11 cellular contexts compared by ENCODE assay signal in the genomic region with DNA sequence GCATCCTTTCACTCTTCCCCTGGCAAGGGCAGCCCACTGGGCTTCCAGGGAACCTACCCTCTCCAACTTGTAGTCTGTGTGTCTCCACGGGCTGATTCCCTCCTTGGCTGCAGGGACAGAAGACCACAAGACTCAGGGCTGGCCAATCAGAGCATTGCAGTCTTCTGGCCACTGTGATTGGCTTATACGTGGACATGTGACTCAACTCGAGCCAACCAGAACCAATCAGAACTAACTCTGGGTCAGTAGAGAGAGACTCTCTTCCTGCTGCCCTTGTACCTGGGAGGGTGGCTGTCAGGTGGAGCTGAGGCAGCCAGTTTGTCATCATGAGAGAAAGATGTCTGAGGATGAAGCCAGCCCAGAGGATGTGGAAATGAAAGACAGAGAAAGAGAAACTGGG.
DNase-seq lines count a peak whose midpoint lies in the region; TF ChIP-seq lines count a peak whose summit lies in the region.
"Had no signal": no experiment of that assay in that cellular context is flagged by ENCODE, and none has a peak within 500 bp of the region (broad histone marks: within the 10 kb centered on the region; RNA-seq: fewer than 3 reads in every experiment).

No MANE protein-coding gene starts in this region.

- intact Hi-C loops in breast epithelium (cut with DNase I; ENCODE audit: low total_unique reads), result no loop called here
- intact Hi-C loops in mammary epithelial cell (cut with micrococcal nuclease), result no loop called here
- intact Hi-C loops in transverse colon (cut with DNase I; ENCODE audit: low total_unique reads), result no loop called here

- H2AFZ ChIP-seq in mammary epithelial cell (ENCODE audit: low read depth, low read length), result no peak overlapping the region
- H2AFZ ChIP-seq: GM23338 had no signal

- H3K4me1 ChIP-seq in breast epithelium, result peaks cover 5 to 7% of the 10 kb centered on the region in 2 donors
- peaks cover 13% of the 10 kb centered on the region for H3K4me1 ChIP-seq in mammary epithelial cell (ENCODE audit: insufficient read depth, low read length)
- H3K4me1 ChIP-seq in muscle layer of colon (ENCODE audit: insufficient read depth, low read length), result peaks cover 28% of the 10 kb centered on the region
- peaks cover 15 to 29% (median 20%) of the 10 kb centered on the region in 4 donors for H3K4me1 ChIP-seq in transverse colon

- CTCF ChIA-PET in mammary epithelial cell (lab: Charles Lee; ENCODE audit: low non-redundant PET), result no interaction called here

- BruUV-seq in mammary epithelial cell (replicated peaks; lab: Mats Ljungman, UMichigan), result no TSS peak

- H3K79me2 ChIP-seq in mammary epithelial cell (ENCODE audit: insufficient read depth, low read length), result no peaks in the 10 kb centered on the region

- H3K9ac ChIP-seq in mammary epithelial cell (ENCODE audit: insufficient read depth, low read length) (no peak overlapping the region), muscle layer of colon (ENCODE audit: low read length) (no peak overlapping the region)

- no peak overlapping the region for H3K4me3 ChIP-seq in breast epithelium
- H3K4me3 ChIP-seq in mammary epithelial cell (replicated peaks in 1 of 3; ENCODE audit: insufficient read depth in 1 of 3, low read depth in 2 of 3, low read length in 3 of 3), result no peak overlapping the region
- H3K4me3 ChIP-seq in muscle layer of colon (ENCODE audit: low read depth in 1 of 2, low read length in 2 of 2), result no peak overlapping the region
- no peak overlapping the region for H3K4me3 ChIP-seq in transverse colon
- H3K4me3 ChIP-seq: GM23338 had no signal

- H4K20me1 ChIP-seq in mammary epithelial cell (ENCODE audit: insufficient read depth, low read length), result no peaks in the 10 kb centered on the region

- TF ChIP-seq CTCF in breast epithelium (IDR thresholded peaks at IDR 0.05) (no peak), mammary epithelial cell (conservative IDR thresholded peaks at IDR 0.05 in 1 of 2, IDR thresholded peaks at IDR 0.05 in 1 of 2; ENCODE audit: extremely low read depth in 1 of 2, insufficient read depth in 1 of 2, low read depth in 1 of 2, low read length in 2 of 2) (no peak), transverse colon (IDR thresholded peaks at IDR 0.05) (no peak), GM10266 (IDR thresholded peaks at IDR 0.05; ENCODE audit: control insufficient read depth, insufficient read depth, low read depth, missing control alignments) (no peak)

- TF ChIP-seq EP300 in transverse colon (IDR thresholded peaks at IDR 0.05; ENCODE audit: low read depth), result no peak

- in situ Hi-C loops in mammary epithelial cell (cut with MboI; ENCODE audit: low sequenced_read_pairs in 2 of 2) (no loop called here), transverse colon (cut with MboI; ENCODE audit: low pct_ligation_motif_present in 1 of 4, low pct_unique_long_range_greater_than_20kb in 1 of 4, low sequenced_read_pairs in 3 of 4) (no loop called here)

- 43% methylated on average over 3 of the region's 3 CpGs for WGBS in mammary epithelial cell (ENCODE audit: low coverage, missing lambda C conversion rate)
- 89% methylated on average over 3 of the region's 3 CpGs; no CpG with 5 or more reads in 1 of the 2 donors for whole genome bisulfite sequencing in transverse colon (ENCODE audit: low coverage in 1 of 2), 2 donors

- H3K36me3 ChIP-seq in breast epithelium (no peaks in the 10 kb centered on the region), mammary epithelial cell (ENCODE audit: insufficient read depth, low read length) (no peaks in the 10 kb centered on the region), muscle layer of colon (ENCODE audit: insufficient read depth, low read length) (no peaks in the 10 kb centered on the region), transverse colon (no peaks in the 10 kb centered on the region)

- H3K27me3 ChIP-seq in breast epithelium (no peaks in the 10 kb centered on the region), mammary epithelial cell (ENCODE audit: insufficient read depth, low read length) (peaks cover 4% of the 10 kb centered on the region), muscle layer of colon (ENCODE audit: control insufficient read depth in 1 of 2, insufficient read depth in 2 of 2, low read length in 2 of 2) (no peaks in the 10 kb centered on the region), transverse colon (no peaks in the 10 kb centered on the region)

- dilution Hi-C loops in mammary epithelial cell (cut with HindIII; ENCODE audit: low sequenced_read_pairs), result no loop called here

- TF ChIP-seq POLR2A in breast epithelium (IDR thresholded peaks at IDR 0.05) (no peak), transverse colon (IDR thresholded peaks at IDR 0.05) (no peak)

- H3K27ac ChIP-seq in breast epithelium (peak overlapping the region; percentile 75 to 93), mammary epithelial cell (ENCODE audit: insufficient read depth, low read depth, low read length) (no peak overlapping the region), muscle layer of colon (ENCODE audit: low read depth, low read length) (peak overlapping the region; percentile 13), transverse colon (peak overlapping the region; percentile 48 to 91 (median 88))

- H3K4me2 ChIP-seq in mammary epithelial cell (ENCODE audit: insufficient read depth, low read depth, low read length), result no peak overlapping the region
- H3K4me2 ChIP-seq: GM23338 had no signal

- DNase-seq in breast epithelium (ENCODE audit: low spot score in 2 of 2), result no peak
- no peak for DNase-seq in mammary epithelial cell
- peak; percentile 13 for DNase-seq in astrocyte of the hippocampus (ENCODE audit: low read depth, low spot score)
- no peak for DNase-seq in transverse colon
- no peak for DNase-seq in NCI-H1048 (lab: John Stamatoyannopoulos, UW)
- DNase-seq in GM10266 (ENCODE audit: extremely low spot score), result no peak
- no peak for DNase-seq in AML-193 (lab: John Stamatoyannopoulos, UW)
- DNase-seq: activated CD4-positive, alpha-beta T cell treated with anti-CD3 and anti-CD28 coated beads for 48 hours; MV-4-11 had no signal

- no peaks in the 10 kb centered on the region for H3K9me3 ChIP-seq in breast epithelium
- H3K9me3 ChIP-seq in mammary epithelial cell (replicated peaks; ENCODE audit: insufficient read depth, low read length), result no peaks in the 10 kb centered on the region
- H3K9me3 ChIP-seq in muscle layer of colon (ENCODE audit: low read length), result no peaks in the 10 kb centered on the region
- no peaks in the 10 kb centered on the region for H3K9me3 ChIP-seq in transverse colon
